29 cellular contexts compared by ENCODE assay signal in the genomic region with DNA sequence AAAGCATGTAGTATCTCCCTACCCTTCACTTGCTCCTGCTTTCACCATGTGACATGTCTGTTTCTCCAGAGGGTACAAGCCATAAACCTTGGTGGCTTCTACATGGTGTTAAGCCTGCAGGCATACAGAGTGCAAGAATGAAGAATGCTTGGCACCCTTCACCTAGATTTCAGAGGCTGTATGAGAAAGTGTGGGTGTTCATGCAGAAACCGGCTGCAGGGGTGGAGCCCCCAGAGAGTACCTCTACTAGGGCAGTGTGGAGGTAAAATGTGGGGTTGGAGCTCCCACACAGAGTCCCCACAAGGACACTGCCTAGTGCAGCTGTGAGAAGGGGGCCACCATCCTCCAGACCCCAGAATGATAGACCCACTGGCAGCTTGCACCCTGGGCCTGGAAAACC.
"Had no signal": no experiment of that assay in that cellular context is flagged by ENCODE, and none has a peak within 500 bp of the region (broad histone marks: within the 10 kb centered on the region; RNA-seq: fewer than 3 reads in every experiment).

No MANE protein-coding gene starts in this region.

- H3K36me3 Mint-ChIP-seq: natural killer cell treated with Interleukin-12 subunit alpha and Interleukin-12 subunit beta and Interleukin-15 and Interleukin-18, amount 100 ng/mL, for 72 hours; stimulated activated effector memory CD8-positive, alpha-beta T cell treated with anti-CD3 and anti-CD28 coated beads, Interleukin-12 subunit alpha, Interleukin-12 subunit beta, amount 100 ng/mL, for 72 hours had no signal

- DNase-seq: naive B cell; naive thymus-derived CD8-positive, alpha-beta T cell; nephron progenitor cell; occipital lobe; ovary; posterior cingulate gyrus; psoas muscle; right cardiac atrium; right lobe of liver; sigmoid colon; small intestine; stimulated activated CD4-positive, alpha-beta T cell treated with anti-CD3 and anti-CD28 coated beads, Interleukin-15, amount 100 ng/mL, for 24 hours; stimulated activated CD4-positive, alpha-beta T cell treated with anti-CD3 and anti-CD28 coated beads, Interleukin-2, amount 100 ng/mL, for 24 hours; stimulated activated CD4-positive, alpha-beta T cell treated with anti-CD3 and anti-CD28 coated beads, Interleukin-2, amount 100 ng/mL, for 48 hours; stimulated activated CD4-positive, alpha-beta T cell treated with anti-CD3 and anti-CD28 coated beads, Interleukin-4, amount 100 ng/mL, for 24 hours; stimulated activated naive CD4-positive, alpha-beta T cell treated with Interleukin-2 at 50 U/mL for 16 hours; stomach; thyroid gland; trophoblast cell; upper lobe of left lung had no signal

- H3K4me1 ChIP-seq: parathyroid adenoma, psoas muscle, right lobe of liver, sigmoid colon, stomach, thyroid gland, tibial nerve, upper lobe of left lung, vagina had no signal

- H3K27ac ChIP-seq: ovary, parathyroid adenoma, psoas muscle, right lobe of liver, sigmoid colon, stomach, thoracic aorta, thyroid gland, tibial nerve, upper lobe of left lung, vagina had no signal

- H3K27ac Mint-ChIP-seq: naive thymus-derived CD8-positive, alpha-beta T cell; natural killer cell treated with Interleukin-12 subunit alpha and Interleukin-12 subunit beta and Interleukin-15 and Interleukin-18, amount 100 ng/mL, for 72 hours; nephron progenitor cell; progenitor cell of endocrine pancreas; stimulated activated effector memory CD8-positive, alpha-beta T cell treated with anti-CD3 and anti-CD28 coated beads, Interleukin-12 subunit alpha, Interleukin-12 subunit beta, amount 100 ng/mL, for 72 hours; stimulated activated naive CD8-positive, alpha-beta T cell treated with anti-CD3 and anti-CD28 coated beads, Interleukin-15, Interleukin-2, amounts not matched to agents 100 ng/mL and 50 ng/mL, for 24 hours had no signal

- H3K27me3 ChIP-seq: ovary, right lobe of liver, sigmoid colon, stomach, thyroid gland, tibial nerve, upper lobe of left lung, vagina had no signal

- H3K9me3 Mint-ChIP-seq: naive B cell; natural killer cell treated with Interleukin-12 subunit alpha and Interleukin-12 subunit beta and Interleukin-15 and Interleukin-18, amount 100 ng/mL, for 72 hours; stimulated activated effector memory CD8-positive, alpha-beta T cell treated with anti-CD3 and anti-CD28 coated beads, Interleukin-12 subunit alpha, Interleukin-12 subunit beta, amount 100 ng/mL, for 72 hours had no signal

- H3K9ac ChIP-seq: parathyroid adenoma had no signal

- H3K9me3 ChIP-seq: ovary, psoas muscle, right lobe of liver, sigmoid colon, stomach, thoracic aorta, thyroid gland, tibial nerve, upper lobe of left lung, vagina had no signal

- H2AFZ ChIP-seq: parathyroid adenoma had no signal

- H3K36me3 ChIP-seq: ovary, sigmoid colon, thoracic aorta, thyroid gland, vagina had no signal

- H3K4me1 Mint-ChIP-seq: naive B cell; naive thymus-derived CD8-positive, alpha-beta T cell; nephron progenitor cell; neural crest cell; stimulated activated effector memory CD8-positive, alpha-beta T cell treated with anti-CD3 and anti-CD28 coated beads, Interleukin-12 subunit alpha, Interleukin-12 subunit beta, amount 100 ng/mL, for 72 hours had no signal

- H3K27me3 Mint-ChIP-seq: naive B cell; naive thymus-derived CD8-positive, alpha-beta T cell; natural killer cell treated with Interleukin-12 subunit alpha and Interleukin-12 subunit beta and Interleukin-15 and Interleukin-18, amount 100 ng/mL, for 72 hours; stimulated activated naive CD8-positive, alpha-beta T cell treated with anti-CD3 and anti-CD28 coated beads, Interleukin-15, Interleukin-2, amounts not matched to agents 100 ng/mL and 50 ng/mL, for 24 hours had no signal

- H3K4me3 Mint-ChIP-seq: naive B cell; naive thymus-derived CD8-positive, alpha-beta T cell; natural killer cell treated with Interleukin-12 subunit alpha and Interleukin-12 subunit beta and Interleukin-15 and Interleukin-18, amount 100 ng/mL, for 72 hours; nephron progenitor cell; neural crest cell; stimulated activated effector memory CD8-positive, alpha-beta T cell treated with anti-CD3 and anti-CD28 coated beads, Interleukin-12 subunit alpha, Interleukin-12 subunit beta, amount 100 ng/mL, for 72 hours; stimulated activated naive CD8-positive, alpha-beta T cell treated with anti-CD3 and anti-CD28 coated beads, Interleukin-15, Interleukin-2, amounts not matched to agents 100 ng/mL and 50 ng/mL, for 24 hours had no signal

- H3K4me3 ChIP-seq: ovary, psoas muscle, right lobe of liver, sigmoid colon, stomach, thoracic aorta, thyroid gland, tibial nerve, upper lobe of left lung, vagina had no signal

- FAIRE-seq: small intestine had no signal

- ATAC-seq: naive thymus-derived CD8-positive, alpha-beta T cell; natural killer cell treated with Interleukin-12 subunit alpha and Interleukin-12 subunit beta and Interleukin-15 and Interleukin-18, amount 100 ng/mL, for 72 hours; psoas muscle; right cardiac atrium; right lobe of liver; stimulated activated effector memory CD8-positive, alpha-beta T cell treated with anti-CD3 and anti-CD28 coated beads, Interleukin-12 subunit alpha, Interleukin-12 subunit beta, amount 100 ng/mL, for 72 hours had no signal
